1 cellular context compared by ENCODE assay signal in the genomic region with DNA sequence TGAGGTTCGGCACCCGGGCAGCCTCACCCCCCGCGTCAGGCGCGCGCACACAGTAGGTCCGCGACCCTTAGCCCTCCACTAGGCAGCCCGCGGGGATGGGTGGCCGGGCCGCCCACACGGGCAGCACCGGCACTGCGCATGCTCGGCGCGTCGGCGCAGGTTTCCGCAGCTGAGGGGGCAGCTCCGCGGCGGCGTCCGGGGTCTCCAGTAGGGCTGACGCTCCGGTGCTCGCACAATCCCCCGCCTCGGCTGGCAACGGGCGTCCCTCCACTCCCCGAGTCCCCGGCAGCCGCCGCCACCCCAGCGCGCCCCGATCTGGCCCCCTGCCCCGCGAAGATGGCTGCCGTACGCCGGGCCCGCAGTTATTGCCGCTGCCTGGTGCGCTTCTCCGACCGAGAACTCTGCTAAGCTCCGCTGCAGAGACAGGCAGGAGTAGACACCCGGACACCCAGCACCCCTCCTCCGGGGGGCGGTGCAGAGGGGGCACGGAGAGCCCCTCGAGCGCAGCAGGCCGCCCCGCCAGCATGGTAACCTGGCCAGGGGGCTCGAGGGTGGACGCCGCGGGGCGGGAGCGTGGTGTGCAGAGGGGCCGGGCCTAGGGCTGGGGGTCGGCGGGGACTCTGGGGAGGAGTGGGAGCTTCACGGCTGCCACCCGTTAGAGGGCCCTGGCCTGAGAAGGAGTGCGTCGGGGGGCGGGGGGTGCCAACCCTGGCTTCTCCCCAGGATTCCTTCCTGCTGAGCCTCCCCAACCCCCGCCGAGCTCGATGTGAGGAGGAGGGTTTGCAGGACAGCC.
TF ChIP-seq lines count a peak whose summit lies in the region.

A gene (plus strand): TSS at position 139 of the 793 bp plus-strand sequence. CDS start 386 bp downstream, at position 525.

TF ChIP-seq in K562, 482 proteins besides CTCF, POLR2A, EP300 and RAD21 (continued from another document):
- TF ChIP-seq EWSR1 (IDR thresholded peaks at IDR 0.05; ENCODE audit: borderline replicate concordance, low read depth, partially characterized antibody), result no peak
- TF ChIP-seq SUPT5H (IDR thresholded peaks at IDR 0.05), result peak; percentile 65
- peak; percentile 46; the same call in 1 of the 2 replicates for TF ChIP-seq TAF7 (tag; IDR thresholded peaks at IDR 0.05)
